In the genomic region with DNA sequence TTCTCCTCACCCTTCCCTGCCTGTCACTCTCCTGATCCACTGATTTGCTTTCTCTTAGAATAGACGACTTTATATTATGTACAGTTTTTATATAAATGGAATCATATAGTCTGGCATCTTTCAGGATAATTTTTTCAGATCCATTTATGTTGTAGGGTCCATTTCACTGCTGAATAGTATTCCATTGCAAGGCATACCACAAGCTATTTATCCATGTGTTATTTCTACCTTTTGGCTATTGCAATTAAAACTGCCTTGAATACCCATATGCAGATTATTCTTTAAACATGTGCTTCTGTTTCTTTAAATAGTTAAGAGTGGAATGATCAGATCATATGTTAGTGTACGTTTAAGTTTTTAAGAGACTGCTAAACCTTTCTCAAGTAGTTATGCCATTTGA, we compare ENCODE assay signal across 35 cellular contexts.
"Had no signal": no experiment of that assay in that cellular context is flagged by ENCODE, and none has a peak within 500 bp of the region (broad histone marks: within the 10 kb centered on the region; RNA-seq: fewer than 3 reads in every experiment).

No MANE protein-coding gene starts in this region.

- H3K4me1 ChIP-seq: adrenal gland, body of pancreas, breast epithelium had no signal

- H3K4me3 Mint-ChIP-seq: activated B cell treated with CpG ODN at 0.5 μM for 24 hours; activated CD4-positive, alpha-beta memory T cell treated with anti-CD3 and anti-CD28 coated beads, Interleukin-2, amount 10 ng/mL, durations not matched to agents 7 days and 5 days; activated CD4-positive, alpha-beta T cell treated with anti-CD3 and anti-CD28 coated beads for 36 hours; activated CD4-positive, alpha-beta T cell treated with anti-CD3 and anti-CD28 coated beads, Interleukin-2, amount 10 ng/mL, durations not matched to agents 7 days and 5 days; activated CD8-positive, alpha-beta memory T cell treated with anti-CD3 and anti-CD28 coated beads, Interleukin-2, amount 10 ng/mL, durations not matched to agents 7 days and 5 days; activated CD8-positive, alpha-beta T cell treated with anti-CD3 and anti-CD28 coated beads, Interleukin-2, amount 10 ng/mL, durations not matched to agents 7 days and 5 days; activated naive CD4-positive, alpha-beta T cell treated with anti-CD3 and anti-CD28 coated beads, Interleukin-2, amount 10 ng/mL, durations not matched to agents 7 days and 5 days; activated naive CD4-positive, alpha-beta T cell treated with anti-CD3 and anti-CD28 coated beads, Interleukin-2, amount 50 U/mL, for 24 hours; activated naive CD8-positive, alpha-beta T cell; activated naive CD8-positive, alpha-beta T cell treated with anti-CD3 and anti-CD28 coated beads, Interleukin-2, amount 10 ng/mL, durations not matched to agents 7 days and 5 days; activated naive CD8-positive, alpha-beta T cell treated with anti-CD3 and anti-CD28 coated beads, Interleukin-2, amount 50 U/mL, for 24 hours; activated T-cell treated with anti-CD3 and anti-CD28 coated beads, Interleukin-2, amount 50 U/mL, for 24 hours; T-helper 1 cell treated with Interleukin-12 subunit alpha and Interleukin-12 subunit beta and Interleukin-4 antibody, amounts not matched to agents 30 μg/mL and 1 μg/mL, for 36 hours; T-helper 2 cell treated with Interferon-gamma antibody and Interleukin-4, amounts not matched to agents 5 μg/mL and 100 μg/mL, for 36 hours had no signal

- H3K27me3 ChIP-seq: adrenal gland, body of pancreas, brain microvascular endothelial cell, breast epithelium had no signal

- H3K4me3 ChIP-seq: adrenal gland, body of pancreas, breast epithelium had no signal

- DNase-seq: activated B cell treated with CpG ODN at 0.5 μM for 24 hours; activated CD4-positive, alpha-beta memory T cell treated with anti-CD3 and anti-CD28 coated beads, Interleukin-2, amount 10 ng/mL, durations not matched to agents 7 days and 5 days; activated CD4-positive, alpha-beta T cell treated with anti-CD3 and anti-CD28 coated beads for 1 hour; activated CD4-positive, alpha-beta T cell treated with anti-CD3 and anti-CD28 coated beads for 36 hours; activated CD4-positive, alpha-beta T cell treated with anti-CD3 and anti-CD28 coated beads for 48 hours; activated CD4-positive, alpha-beta T cell treated with anti-CD3 and anti-CD28 coated beads, Interleukin-2, amount 10 ng/mL, durations not matched to agents 7 days and 5 days; activated CD4-positive, alpha-beta T cell treated with anti-CD3 and anti-CD28 coated beads, Interleukin-2, amount 50 U/mL, for 48 hours; activated CD8-positive, alpha-beta memory T cell treated with anti-CD3 and anti-CD28 coated beads for 24 hours; activated CD8-positive, alpha-beta memory T cell treated with anti-CD3 and anti-CD28 coated beads, Interleukin-2, amount 10 ng/mL, durations not matched to agents 7 days and 5 days; activated CD8-positive, alpha-beta memory T cell treated with anti-CD3 and anti-CD28 coated beads, Interleukin-2, amount 50 U/mL, for 48 hours; activated CD8-positive, alpha-beta T cell treated with anti-CD3 and anti-CD28 coated beads, Interleukin-2, amount 10 ng/mL, durations not matched to agents 7 days and 5 days; activated effector memory CD4-positive, alpha-beta T cell treated with Interleukin-2 at 50 U/mL for 16 hours; activated gamma-delta T cell; activated naive CD4-positive, alpha-beta T cell treated with anti-CD3 and anti-CD28 coated beads, Interleukin-2, amount 10 ng/mL, durations not matched to agents 7 days and 5 days; activated naive CD4-positive, alpha-beta T cell treated with Interleukin-2 at 50 U/mL for 16 hours; activated naive CD8-positive, alpha-beta T cell treated with anti-CD3 and anti-CD28 coated beads, Interleukin-2, amount 10 ng/mL, durations not matched to agents 7 days and 5 days; activated naive CD8-positive, alpha-beta T cell treated with anti-CD3 and anti-CD28 coated beads, Interleukin-2, amount 50 U/mL, for 24 hours; activated T-cell treated with anti-CD3 and anti-CD28 coated beads, Interleukin-2, amount 50 U/mL, for 24 hours; activated T-cell treated with anti-CD3 and anti-CD28 coated beads, Interleukin-2, amount 50 U/mL, for 48 hours; adrenal gland; amniotic stem cell; aorta; body of pancreas; brain microvascular endothelial cell; central memory CD4-positive, alpha-beta T cell; T-helper 1 cell; T-helper 2 cell; T-helper 9 cell had no signal

- H3K27ac ChIP-seq: adrenal gland, body of pancreas, brain microvascular endothelial cell, breast epithelium, VCaP had no signal

- H3K27me3 Mint-ChIP-seq: activated B cell treated with CpG ODN at 0.5 μM for 24 hours; activated CD4-positive, alpha-beta memory T cell treated with anti-CD3 and anti-CD28 coated beads, Interleukin-2, amount 10 ng/mL, durations not matched to agents 7 days and 5 days; activated CD4-positive, alpha-beta T cell treated with anti-CD3 and anti-CD28 coated beads for 36 hours; activated CD4-positive, alpha-beta T cell treated with anti-CD3 and anti-CD28 coated beads, Interleukin-2, amount 10 ng/mL, durations not matched to agents 7 days and 5 days; activated CD8-positive, alpha-beta memory T cell treated with anti-CD3 and anti-CD28 coated beads, Interleukin-2, amount 10 ng/mL, durations not matched to agents 7 days and 5 days; activated naive CD4-positive, alpha-beta T cell treated with anti-CD3 and anti-CD28 coated beads, Interleukin-2, amount 10 ng/mL, durations not matched to agents 7 days and 5 days; activated naive CD4-positive, alpha-beta T cell treated with anti-CD3 and anti-CD28 coated beads, Interleukin-2, amount 50 U/mL, for 24 hours; activated naive CD8-positive, alpha-beta T cell; activated naive CD8-positive, alpha-beta T cell treated with anti-CD3 and anti-CD28 coated beads, Interleukin-2, amount 10 ng/mL, durations not matched to agents 7 days and 5 days; activated naive CD8-positive, alpha-beta T cell treated with anti-CD3 and anti-CD28 coated beads, Interleukin-2, amount 50 U/mL, for 24 hours; activated T-cell treated with anti-CD3 and anti-CD28 coated beads, Interleukin-2, amount 50 U/mL, for 24 hours had no signal

- ATAC-seq: activated CD4-positive, alpha-beta T cell treated with anti-CD3 and anti-CD28 coated beads for 36 hours; activated CD8-positive, alpha-beta memory T cell treated with anti-CD3 and anti-CD28 coated beads, Interleukin-2, amount 10 ng/mL, durations not matched to agents 7 days and 5 days; activated CD8-positive, alpha-beta T cell treated with anti-CD3 and anti-CD28 coated beads, Interleukin-2, amount 10 ng/mL, durations not matched to agents 7 days and 5 days; activated naive CD8-positive, alpha-beta T cell treated with anti-CD3 and anti-CD28 coated beads, Interleukin-2, amount 50 U/mL, for 24 hours; body of pancreas had no signal

- H3K27ac Mint-ChIP-seq: activated B cell treated with CpG ODN at 0.5 μM for 24 hours; activated CD4-positive, alpha-beta memory T cell treated with anti-CD3 and anti-CD28 coated beads, Interleukin-2, amount 10 ng/mL, durations not matched to agents 7 days and 5 days; activated CD4-positive, alpha-beta T cell treated with anti-CD3 and anti-CD28 coated beads for 36 hours; activated CD4-positive, alpha-beta T cell treated with anti-CD3 and anti-CD28 coated beads, Interleukin-2, amount 10 ng/mL, durations not matched to agents 7 days and 5 days; activated CD8-positive, alpha-beta memory T cell treated with anti-CD3 and anti-CD28 coated beads, Interleukin-2, amount 10 ng/mL, durations not matched to agents 7 days and 5 days; activated CD8-positive, alpha-beta T cell treated with anti-CD3 and anti-CD28 coated beads, Interleukin-2, amount 10 ng/mL, durations not matched to agents 7 days and 5 days; activated naive CD4-positive, alpha-beta T cell treated with anti-CD3 and anti-CD28 coated beads, Interleukin-2, amount 10 ng/mL, durations not matched to agents 7 days and 5 days; activated naive CD4-positive, alpha-beta T cell treated with anti-CD3 and anti-CD28 coated beads, Interleukin-2, amount 50 U/mL, for 24 hours; activated naive CD8-positive, alpha-beta T cell; activated naive CD8-positive, alpha-beta T cell treated with anti-CD3 and anti-CD28 coated beads, Interleukin-2, amount 10 ng/mL, durations not matched to agents 7 days and 5 days; activated naive CD8-positive, alpha-beta T cell treated with anti-CD3 and anti-CD28 coated beads, Interleukin-2, amount 50 U/mL, for 24 hours; activated T-cell treated with anti-CD3 and anti-CD28 coated beads, Interleukin-2, amount 50 U/mL, for 24 hours; activated T-helper 2 cell treated with anti-CD3 and anti-CD28 coated beads, Interferon-gamma antibody, Interleukin-2, Interleukin-4, amounts not matched to agents 10 μg/mL and 5 μg/mL and 100 μg/mL, durations not matched to agents 14 hours and 24 hours and 36 hours; T-helper 1 cell treated with Interleukin-12 subunit alpha and Interleukin-12 subunit beta and Interleukin-4 antibody, amounts not matched to agents 30 μg/mL and 1 μg/mL, for 36 hours; T-helper 2 cell treated with Interferon-gamma antibody and Interleukin-4, amounts not matched to agents 5 μg/mL and 100 μg/mL, for 36 hours had no signal

- H3K4me1 Mint-ChIP-seq: activated B cell treated with CpG ODN at 0.5 μM for 24 hours; activated CD4-positive, alpha-beta memory T cell treated with anti-CD3 and anti-CD28 coated beads, Interleukin-2, amount 10 ng/mL, durations not matched to agents 7 days and 5 days; activated CD4-positive, alpha-beta T cell treated with anti-CD3 and anti-CD28 coated beads for 36 hours; activated CD4-positive, alpha-beta T cell treated with anti-CD3 and anti-CD28 coated beads, Interleukin-2, amount 10 ng/mL, durations not matched to agents 7 days and 5 days; activated CD8-positive, alpha-beta memory T cell treated with anti-CD3 and anti-CD28 coated beads, Interleukin-2, amount 10 ng/mL, durations not matched to agents 7 days and 5 days; activated naive CD4-positive, alpha-beta T cell treated with anti-CD3 and anti-CD28 coated beads, Interleukin-2, amount 10 ng/mL, durations not matched to agents 7 days and 5 days; activated naive CD4-positive, alpha-beta T cell treated with anti-CD3 and anti-CD28 coated beads, Interleukin-2, amount 50 U/mL, for 24 hours; activated naive CD8-positive, alpha-beta T cell treated with anti-CD3 and anti-CD28 coated beads, Interleukin-2, amount 10 ng/mL, durations not matched to agents 7 days and 5 days; activated naive CD8-positive, alpha-beta T cell treated with anti-CD3 and anti-CD28 coated beads, Interleukin-2, amount 50 U/mL, for 24 hours had no signal
